8 cellular contexts compared by ENCODE assay signal in the genomic region with DNA sequence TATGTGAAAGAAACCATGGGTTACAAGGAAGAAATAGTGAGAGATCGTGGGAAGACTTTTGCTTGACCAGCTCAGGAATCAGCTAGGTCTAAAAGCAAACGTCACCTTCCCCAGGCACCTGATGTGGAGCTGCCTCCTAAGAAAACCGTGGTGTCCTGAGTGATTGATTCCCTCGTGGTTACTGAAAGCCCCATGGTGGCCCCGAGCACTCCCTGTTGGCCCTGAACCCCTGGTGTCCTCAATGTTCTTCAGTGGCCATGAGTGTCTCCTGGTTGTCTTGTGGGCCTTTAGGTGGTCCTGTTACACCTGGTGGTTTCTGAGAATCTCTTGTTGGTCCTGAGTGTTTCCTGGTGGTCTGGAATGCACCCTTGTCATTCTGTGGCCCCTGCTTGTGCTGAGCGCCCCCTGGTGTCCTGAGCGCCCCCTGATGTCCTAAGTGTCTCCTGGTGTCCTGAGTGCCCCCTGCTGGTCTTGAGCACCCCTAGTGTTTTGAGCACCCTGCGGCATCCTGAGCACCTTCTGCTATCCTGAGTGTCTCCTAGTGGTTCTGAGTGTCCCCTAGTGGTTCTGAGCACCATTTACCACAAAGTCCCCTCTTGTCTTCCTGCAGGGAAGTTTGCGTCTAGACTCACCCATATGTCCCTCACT.
DNase-seq lines count a peak whose midpoint lies in the region; ATAC-seq and TF ChIP-seq lines count a peak whose summit lies in the region.

No MANE protein-coding gene starts in this region.

- no peaks in the 10 kb centered on the region for H3K9me3 Mint-ChIP-seq in activated naive CD8-positive, alpha-beta T cell treated with anti-CD3 and anti-CD28 coated beads, Interleukin-2, amount 50 U/mL, for 24 hours

- WGBS in gastroesophageal sphincter (ENCODE audit: low coverage in 1 of 2), 2 donors = 68 to 72% methylated on average over 3 to 7 of the region's 9 CpGs

- peaks cover 18% of the 10 kb centered on the region for H3K27me3 Mint-ChIP-seq in activated naive CD8-positive, alpha-beta T cell treated with anti-CD3 and anti-CD28 coated beads, Interleukin-2, amount 50 U/mL, for 24 hours

- no peak overlapping the region for H3K4me3 Mint-ChIP-seq in activated naive CD8-positive, alpha-beta T cell treated with anti-CD3 and anti-CD28 coated beads, Interleukin-2, amount 50 U/mL, for 24 hours

- H3K9me3 ChIP-seq in gastroesophageal sphincter = peaks cover 0 to 5% (median 0%) of the 10 kb centered on the region in 3 donors

- H3K36me3 ChIP-seq in gastroesophageal sphincter = no peaks in the 10 kb centered on the region

- no peak overlapping the region for H3K27ac ChIP-seq in gastroesophageal sphincter

- TF ChIP-seq CTCF in gastroesophageal sphincter (IDR thresholded peaks at IDR 0.05) = peak in 1 of 4 experiments; percentile 41

- H3K27me3 ChIP-seq in gastroesophageal sphincter = peaks cover 36% of the 10 kb centered on the region

- peak; percentile 34 for DNase-seq in DMS 273 treated with DMSO at 0.1 percent for 48 hours (lab: John Stamatoyannopoulos, UW)
- peak; percentile 56 to 78 (median 64) for DNase-seq in T-helper 1 cell
- peak; percentile 92 for DNase-seq in activated naive CD8-positive, alpha-beta T cell treated with anti-CD3 and anti-CD28 coated beads, Interleukin-2, amount 50 U/mL, for 24 hours
- DNase-seq in pulmonary artery endothelial cell (ENCODE audit: low read depth, low spot score) = peak; percentile 15
- DNase-seq in epidermal melanocyte (ENCODE audit: insufficient read length, low spot score) = no peak

- no peaks in the 10 kb centered on the region for H3K4me1 ChIP-seq in gastroesophageal sphincter

- no peak for TF ChIP-seq EP300 in gastroesophageal sphincter (IDR thresholded peaks at IDR 0.05)

- no peaks in the 10 kb centered on the region for H3K36me3 Mint-ChIP-seq in activated naive CD8-positive, alpha-beta T cell treated with anti-CD3 and anti-CD28 coated beads, Interleukin-2, amount 50 U/mL, for 24 hours (ENCODE audit: low read depth)

- peak; percentile 45 for ATAC-seq in HG03159 (IDR thresholded peaks at IDR 0.05; ENCODE audit: unreplicated experiment)
- ATAC-seq in activated naive CD8-positive, alpha-beta T cell treated with anti-CD3 and anti-CD28 coated beads, Interleukin-2, amount 50 U/mL, for 24 hours = peak; percentile 100
- no peak for ATAC-seq in gastroesophageal sphincter
- no peak for ATAC-seq in HG02938 (IDR thresholded peaks at IDR 0.05; ENCODE audit: unreplicated experiment)

- H3K4me3 ChIP-seq in gastroesophageal sphincter = no peak overlapping the region

- H3K27ac Mint-ChIP-seq in activated naive CD8-positive, alpha-beta T cell treated with anti-CD3 and anti-CD28 coated beads, Interleukin-2, amount 50 U/mL, for 24 hours = no peak overlapping the region

- no peak for TF ChIP-seq POLR2A in gastroesophageal sphincter (IDR thresholded peaks at IDR 0.05)

- peaks cover 10% of the 10 kb centered on the region for H3K4me1 Mint-ChIP-seq in activated naive CD8-positive, alpha-beta T cell treated with anti-CD3 and anti-CD28 coated beads, Interleukin-2, amount 50 U/mL, for 24 hours

Comparison
In these comparisons a context has a peak if more than half of its experiments do, and no peak if none do; other contexts are left out.
1. ATAC-seq: peak in HG03159 (single experiment) and activated naive CD8-positive, alpha-beta T cell treated with anti-CD3 and anti-CD28 coated beads, Interleukin-2, amount 50 U/mL, for 24 hours (single experiment); none in gastroesophageal sphincter (single experiment) and HG02938 (single experiment).